Comparison of ENCODE assay signal across 27 cellular contexts in genomic region chr10:70510904-70511303, GRCh38. TPM values are rescaled to one million over a fixed set of nuclear protein-coding genes. Genes with fewer than 3 reads are reported as not detected.
DNase-seq lines count a peak whose midpoint lies in the region; ATAC-seq and TF ChIP-seq lines count a peak whose summit lies in the region.
"Had no signal": no experiment of that assay in that cellular context is flagged by ENCODE, and none has a peak within 500 bp of the region (broad histone marks: within the 10 kb centered on the region; RNA-seq: fewer than 3 reads in every experiment).

No MANE protein-coding gene starts in this region.

- peaks cover 36% of the 10 kb centered on the region for H3K27me3 Mint-ChIP-seq in T-helper 17 cell

- in situ Hi-C loops in HAP-1 (cut with MboI; ENCODE audit: low sequenced_read_pairs) = no loop called here

- TF ChIP-seq CTCF in adrenal gland (IDR thresholded peaks at IDR 0.05) (no peak), gastroesophageal sphincter (IDR thresholded peaks at IDR 0.05) (peak in 3 of 4 experiments; percentile 6 to 33 (median 20))

- no peak overlapping the region for H3K4me3 ChIP-seq in BLaER1
- H3K4me3 ChIP-seq in adrenal gland = no peak overlapping the region
- H3K4me3 ChIP-seq in gastroesophageal sphincter = no peak overlapping the region
- no peak overlapping the region for H3K4me3 ChIP-seq in HAP-1
- H3K4me3 ChIP-seq: neural progenitor cell, SK-N-MC had no signal

- no peaks in the 10 kb centered on the region for H3K27me3 ChIP-seq in BLaER1
- no peaks in the 10 kb centered on the region for H3K27me3 ChIP-seq in adrenal gland
- no peaks in the 10 kb centered on the region for H3K27me3 ChIP-seq in gastroesophageal sphincter
- H3K27me3 ChIP-seq in HAP-1 (ENCODE audit: low read depth) = no peaks in the 10 kb centered on the region
- H3K27me3 ChIP-seq: neural progenitor cell had no signal

- H3K27ac ChIP-seq in BLaER1 (peak overlapping the region; percentile 98), adrenal gland (peak overlapping the region in 3 of 5 donors; percentile 7 to 82 (median 38)), gastroesophageal sphincter (peak overlapping the region in 3 of 4 donors; percentile 69 to 75 (median 71))
- H3K27ac ChIP-seq: neural progenitor cell, SK-N-MC had no signal

- 43 to 69% (median 57%) methylated on average over 3 to 6 of the region's 6 CpGs for WGBS in adrenal gland, 4 donors
- 26 to 41% methylated on average over 6 of the region's 6 CpGs for WGBS in gastroesophageal sphincter (ENCODE audit: low coverage in 1 of 2), 2 donors

- peak overlapping the region; percentile 90 for H3K4me2 ChIP-seq in BLaER1
- H3K4me2 ChIP-seq: neural progenitor cell had no signal

- peaks cover 100% of the 10 kb centered on the region for H3K4me1 ChIP-seq in BLaER1
- H3K4me1 ChIP-seq in adrenal gland (replicated peaks in 1 of 2) = peaks cover 17 to 43% of the 10 kb centered on the region in 2 donors
- H3K4me1 ChIP-seq in gastroesophageal sphincter = peaks cover 8 to 81% (median 46%) of the 10 kb centered on the region in 3 donors
- H3K4me1 ChIP-seq in HAP-1 = no peaks in the 10 kb centered on the region

- H3K36me3 ChIP-seq in BLaER1 = no peaks in the 10 kb centered on the region
- H3K36me3 ChIP-seq in adrenal gland (replicated peaks in 1 of 2) = no peaks in the 10 kb centered on the region
- no peaks in the 10 kb centered on the region for H3K36me3 ChIP-seq in gastroesophageal sphincter
- no peaks in the 10 kb centered on the region for H3K36me3 ChIP-seq in HAP-1 (replicated peaks)
- H3K36me3 ChIP-seq: neural progenitor cell had no signal

- intact Hi-C loops in adrenal gland (cut with DNase I) (no loop called here), sciatic nerve (cut with DNase I) (no loop called here)

- TF ChIP-seq POLR2A in adrenal gland (IDR thresholded peaks at IDR 0.05) (no peak), gastroesophageal sphincter (IDR thresholded peaks at IDR 0.05) (no peak)

- H3K4me1 Mint-ChIP-seq in T-helper 17 cell = no peaks in the 10 kb centered on the region
- H3K4me1 Mint-ChIP-seq: activated T-helper 17 cell treated with anti-CD3 and anti-CD28 coated beads, Interleukin-2, amount 50 U/mL, for 72 hours had no signal

- H3K27ac Mint-ChIP-seq in T-helper 17 cell = no peak overlapping the region
- H3K27ac Mint-ChIP-seq: activated CD4-positive, alpha-beta memory T cell treated with anti-CD3 and anti-CD28 coated beads, Interleukin-2, amount 10 ng/mL, durations not matched to agents 7 days and 5 days; activated naive CD4-positive, alpha-beta T cell treated with anti-CD3 and anti-CD28 coated beads, Interleukin-2, amount 50 U/mL, for 72 hours; activated T-helper 17 cell treated with anti-CD3 and anti-CD28 coated beads, Interleukin-2, amount 50 U/mL, for 72 hours; neural progenitor cell had no signal

- TF ChIP-seq EP300 in gastroesophageal sphincter (IDR thresholded peaks at IDR 0.05) = no peak

- H3K4me3 Mint-ChIP-seq in T-helper 17 cell = no peak overlapping the region
- H3K4me3 Mint-ChIP-seq: activated CD4-positive, alpha-beta memory T cell treated with anti-CD3 and anti-CD28 coated beads, Interleukin-2, amount 10 ng/mL, durations not matched to agents 7 days and 5 days; activated T-helper 17 cell treated with anti-CD3 and anti-CD28 coated beads, Interleukin-2, amount 50 U/mL, for 72 hours; neural progenitor cell had no signal

- peaks cover 24% of the 10 kb centered on the region for H4K20me1 ChIP-seq in BLaER1

- DNase-seq in adrenal gland = peak in 1 of 7 donors; percentile 5
- DNase-seq in sciatic nerve (ENCODE audit: low spot score) = no peak
- no peak for DNase-seq in T-helper 17 cell
- no peak for DNase-seq in HAP-1 (ENCODE audit: low spot score in 2 of 2)
- DNase-seq in amniotic stem cell (lab: John Stamatoyannopoulos, UW) = no peak
- no peak for DNase-seq in NCI-H2107 (lab: John Stamatoyannopoulos, UW)
- DNase-seq: activated CD4-positive, alpha-beta memory T cell treated with anti-CD3 and anti-CD28 coated beads, Interleukin-2, amount 10 ng/mL, durations not matched to agents 7 days and 5 days; activated CD4-positive, alpha-beta T cell treated with anti-CD3 and anti-CD28 coated beads for 1 hour; Caco-2; dermis blood vessel endothelial cell; DMS79; GF-D8; KBM-7; MM.1S; NCI-H1417; NCI-H2081 treated with DMSO at 0.1 percent for 48 hours; NCI-H345; NCI-H774; RPMI8226; stimulated activated naive CD4-positive, alpha-beta T cell treated with Interleukin-2 at 50 U/mL for 16 hours had no signal

- ATAC-seq in gastroesophageal sphincter (peak; percentile 30), sciatic nerve (peak; percentile 3), T-helper 17 cell (no peak)
- ATAC-seq: activated naive CD4-positive, alpha-beta T cell treated with anti-CD3 and anti-CD28 coated beads, Interleukin-2, amount 50 U/mL, for 72 hours; activated T-helper 17 cell treated with anti-CD3 and anti-CD28 coated beads, Interleukin-2, amount 50 U/mL, for 72 hours; HCT116 had no signal

- no peaks in the 10 kb centered on the region for H3K9me3 ChIP-seq in BLaER1
- H3K9me3 ChIP-seq in adrenal gland (replicated peaks in 1 of 3) = no peaks in the 10 kb centered on the region
- no peaks in the 10 kb centered on the region for H3K9me3 ChIP-seq in gastroesophageal sphincter
- no peaks in the 10 kb centered on the region for H3K9me3 ChIP-seq in T-helper 17 cell (ENCODE audit: control insufficient read depth, low read length, poor library complexity, severe bottlenecking)
- no peaks in the 10 kb centered on the region for H3K9me3 ChIP-seq in HAP-1
- H3K9me3 ChIP-seq: Caco-2 had no signal

- no peaks in the 10 kb centered on the region for H3K36me3 Mint-ChIP-seq in T-helper 17 cell (ENCODE audit: low read depth)
- H3K36me3 Mint-ChIP-seq: activated naive CD4-positive, alpha-beta T cell treated with anti-CD3 and anti-CD28 coated beads, Interleukin-2, amount 50 U/mL, for 72 hours; neural progenitor cell had no signal

- H3K9ac ChIP-seq in BLaER1 = no peak overlapping the region
- H3K9ac ChIP-seq: neural progenitor cell had no signal

RNA-seq across cellular contexts. Expression of gene PALD1, which starts 32.3 kb away (rescaled TPM):
- 10 to 100 TPM in 4 of 8 donors, 1 to 10 TPM in 4; 4.5 to 16.2 (median 9.3) TPM for total RNA-seq in adrenal gland
- polyA plus RNA-seq in adrenal gland = 1 to 10 TPM; 2.0 to 7.6 (median 5.5) TPM
- 10 to 100 TPM; 12.5 to 19.8 (median 14.7) TPM for total RNA-seq in gastroesophageal sphincter
- 7.8 TPM for total RNA-seq in sciatic nerve
- under 1 TPM; 0.07 to 0.13 TPM for total RNA-seq in T-helper 17 cell

Comparison
In these comparisons a context has a peak if more than half of its experiments do, and no peak if none do; other contexts are left out.
1. H3K27ac ChIP-seq: peak in every context shown above with its lines; median percentile 98 in BLaER1; 71 in gastroesophageal sphincter; 38 in adrenal gland.
2. CTCF ChIP-seq: peak in gastroesophageal sphincter (3 of 4); none in adrenal gland (0 of 6).